8 cellular contexts compared by ENCODE assay signal in genomic region chr2:3517948-3518495, GRCh38. TPM values are rescaled to one million over a fixed set of nuclear protein-coding genes. Genes with fewer than 3 reads are reported as not detected.
DNase-seq lines count a peak whose midpoint lies in the region; ATAC-seq and TF ChIP-seq lines count a peak whose summit lies in the region.

No MANE protein-coding gene starts in this region.

- peak overlapping the region; percentile 89 for H3K9ac ChIP-seq in fibroblast of lung (ENCODE audit: insufficient read depth, low read length)

- H3K4me3 ChIP-seq in GM12875 (ENCODE audit: low read depth, low read length), result peak overlapping the region; percentile 84
- peak overlapping the region; percentile 46 to 90 (median 88) for H3K4me3 ChIP-seq in fibroblast of lung (replicated peaks in 1 of 4; ENCODE audit: control extremely low read depth in 1 of 4, insufficient read depth in 1 of 4, low read depth in 3 of 4, low read length in 4 of 4)
- H3K4me3 ChIP-seq in retinal pigment epithelial cell (ENCODE audit: low read length), result peak overlapping the region; percentile 85

- no peaks in the 10 kb centered on the region for H4K20me1 ChIP-seq in fibroblast of lung (ENCODE audit: control insufficient read depth, extremely low read depth, insufficient read depth, low read length)

- DNase-seq in RWPE1 (ENCODE audit: low spot score) (no peak), fibroblast of lung (ENCODE audit: low read depth in 2 of 2) (no peak), retinal pigment epithelial cell (ENCODE audit: low read depth) (no peak), NCI-H146 treated with DMSO at 0.1 percent for 48 hours (lab: John Stamatoyannopoulos, UW; ENCODE audit: unreplicated experiment) (no peak)
- no peak for DNase-seq in activated CD4-positive, CD25-positive, alpha-beta regulatory T cell (lab: John Stamatoyannopoulos, UW)

- TF ChIP-seq CTCF in GM12875 (IDR thresholded peaks at IDR 0.05; ENCODE audit: borderline replicate concordance, insufficient read depth, low read depth, low read length) (no peak), RWPE1 (conservative IDR thresholded peaks at IDR 0.05; ENCODE audit: low read depth) (no peak), fibroblast of lung (conservative IDR thresholded peaks at IDR 0.05 in 1 of 2, IDR thresholded peaks at IDR 0.05 in 1 of 2; ENCODE audit: low read depth in 1 of 2, low read length in 2 of 2) (no peak), retinal pigment epithelial cell (conservative IDR thresholded peaks at IDR 0.05; ENCODE audit: low read depth, low read length) (no peak)

- ATAC-seq in HG03460 (IDR thresholded peaks at IDR 0.05; ENCODE audit: unreplicated experiment), result no peak
- no peak for ATAC-seq in GM19328 (IDR thresholded peaks at IDR 0.05; ENCODE audit: unreplicated experiment)

- peak overlapping the region; percentile 95 for H3K27ac ChIP-seq in RWPE1
- peak overlapping the region; percentile 16 for H3K27ac ChIP-seq in fibroblast of lung (ENCODE audit: insufficient read depth, low read length)

- H3K79me2 ChIP-seq in fibroblast of lung (ENCODE audit: control insufficient read depth, insufficient read depth, low read length), result peaks cover 15% of the 10 kb centered on the region

- H3K9me3 ChIP-seq in fibroblast of lung (ENCODE audit: control insufficient read depth, insufficient read depth, low read depth, low read length), result no peaks in the 10 kb centered on the region

- CTCF ChIA-PET in RWPE1 (lab: Yijun Ruan, JAX), result interaction anchor here (0.6 kb wide), 1 partner anchor 40 kb away, joined by 3 read pairs; the partner anchor contains the start of gene RNASEH1

- no peaks in the 10 kb centered on the region for H3K36me3 ChIP-seq in fibroblast of lung (ENCODE audit: control insufficient read depth, insufficient read depth, low read length)

- H2AFZ ChIP-seq in fibroblast of lung (ENCODE audit: low read length), result peak overlapping the region; percentile 37

- POLR2A ChIA-PET in RWPE1 (lab: Yijun Ruan, JAX; ENCODE audit: low non-redundant PET), result no interaction called here

- peaks cover 5% of the 10 kb centered on the region for H3K4me1 ChIP-seq in fibroblast of lung (ENCODE audit: control insufficient read depth, extremely low read depth, insufficient read depth, low read length)

- H3K27me3 ChIP-seq in fibroblast of lung (ENCODE audit: control insufficient read depth, insufficient read depth, low read length), result no peaks in the 10 kb centered on the region

- peak overlapping the region; percentile 100 for H3K4me2 ChIP-seq in fibroblast of lung (ENCODE audit: extremely low read depth, insufficient read depth, low read length)

RNA-seq across cellular contexts. Expression of gene ADI1, which starts 1.3 kb away (rescaled TPM):
- 22.1 and 41.9 TPM in 2 replicates for total RNA-seq in fibroblast of lung
- 69.3 and 83.0 TPM in 2 replicates for polyA plus RNA-seq in fibroblast of lung
- 62.6 and 75.5 TPM in 2 replicates for polyA plus RNA-seq in fibroblast of lung (2012)
- 17.5 and 23.5 TPM in 2 replicates for polyA minus RNA-seq in fibroblast of lung (ENCODE audit: low replicate concordance)

RNA-seq across cellular contexts. Expression of gene RNASEH1, which starts 40.1 kb away (rescaled TPM):
- 28.5 and 31.2 TPM in 2 replicates for total RNA-seq in fibroblast of lung
- polyA plus RNA-seq in fibroblast of lung, result 23.8 and 28.6 TPM in 2 replicates
- polyA plus RNA-seq in fibroblast of lung (2012), result 29.8 and 34.0 TPM in 2 replicates
- polyA minus RNA-seq in fibroblast of lung (ENCODE audit: low replicate concordance), result 12.2 and 18.5 TPM in 2 replicates

RNA-seq across cellular contexts. Expression of gene RPS7, which starts 57.0 kb away (rescaled TPM):
- total RNA-seq in fibroblast of lung, result 1,452 and 2,150 TPM in 2 replicates
- polyA plus RNA-seq in fibroblast of lung, result 1,409 and 1,476 TPM in 2 replicates
- polyA plus RNA-seq in fibroblast of lung (2012), result 1,636 and 1,862 TPM in 2 replicates
- polyA minus RNA-seq in fibroblast of lung (ENCODE audit: low replicate concordance), result 159 and 203 TPM in 2 replicates
